In the genomic region with DNA sequence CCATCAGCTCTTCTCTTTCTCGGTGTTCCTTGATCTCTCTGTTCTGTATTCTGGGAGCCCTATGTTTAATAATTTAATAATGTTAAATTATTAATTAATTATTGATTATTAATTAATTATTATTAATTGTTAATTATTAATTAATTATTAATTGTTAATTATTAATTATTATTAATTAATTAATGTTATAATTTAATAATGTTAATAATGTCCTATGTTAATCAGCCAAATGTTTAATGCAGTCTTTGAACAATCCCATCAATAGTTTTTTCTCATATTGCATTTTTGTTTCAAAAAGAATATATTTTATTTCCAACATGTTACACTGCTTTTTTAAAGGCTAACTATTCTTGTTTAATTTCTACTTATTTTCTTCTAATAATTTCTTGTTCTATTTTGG, we compare ENCODE assay signal across 30 cellular contexts. TPM values are rescaled to one million over a fixed set of nuclear protein-coding genes. Genes with fewer than 3 reads are reported as not detected.
"Had no signal": no experiment of that assay in that cellular context is flagged by ENCODE, and none has a peak within 500 bp of the region (broad histone marks: within the 10 kb centered on the region; RNA-seq: fewer than 3 reads in every experiment).

No MANE protein-coding gene starts in this region.

- H3K27me3 ChIP-seq: sigmoid colon, tibial nerve, upper lobe of left lung had no signal

- ATAC-seq: esophagus mucosa; heart right ventricle; left ventricle myocardium superior; lower lobe of right lung; naive thymus-derived CD8-positive, alpha-beta T cell; psoas muscle; right cardiac atrium; stimulated activated memory B cell treated with anti-CD40 and anti-IgM and Interleukin-4, amounts not matched to agents 10 μg/mL and 1 μg/mL and 100 μg/mL, for 72 hours had no signal

- DNase-seq: dorsolateral prefrontal cortex; effector CD4-positive, alpha-beta T cell; foreskin fibroblast; glutamatergic neuron; heart right ventricle; hippocampal formation; islet precursor cell; left ventricle myocardium superior; lower lobe of right lung; naive thymus-derived CD8-positive, alpha-beta T cell; nephron progenitor cell; nucleus accumbens; psoas muscle; right cardiac atrium; sigmoid colon; spleen; stimulated activated CD4-positive, alpha-beta T cell treated with anti-CD3 and anti-CD28 coated beads, Interleukin-4, amount 100 ng/mL, for 4 hours; upper lobe of left lung had no signal

- H3K36me3 ChIP-seq: lower lobe of right lung, sigmoid colon, spleen, thoracic aorta, tibial nerve had no signal

- H3K4me3 ChIP-seq: dorsolateral prefrontal cortex, heart right ventricle, lower lobe of right lung, psoas muscle, sigmoid colon, spleen, thoracic aorta, tibial nerve, upper lobe of left lung had no signal

- H3K36me3 Mint-ChIP-seq: stimulated activated memory B cell treated with anti-CD40 and anti-IgM and Interleukin-4, amounts not matched to agents 10 μg/mL and 1 μg/mL and 100 μg/mL, for 72 hours had no signal

- H3K4me3 Mint-ChIP-seq: naive thymus-derived CD8-positive, alpha-beta T cell; nephron progenitor cell; stimulated activated memory B cell treated with anti-CD40 and anti-IgM and Interleukin-4, amounts not matched to agents 10 μg/mL and 1 μg/mL and 100 μg/mL, for 72 hours; stimulated activated naive CD8-positive, alpha-beta T cell treated with anti-CD3 and anti-CD28 coated beads, Interleukin-15, Interleukin-2, amounts not matched to agents 100 ng/mL and 50 ng/mL, for 24 hours had no signal

- FAIRE-seq: urothelium cell line had no signal

- H3K27ac ChIP-seq: dorsolateral prefrontal cortex, epithelial cell of prostate, heart right ventricle, lower lobe of right lung, psoas muscle, sigmoid colon, spleen, thoracic aorta, tibial nerve, upper lobe of left lung had no signal

- H3K27ac Mint-ChIP-seq: naive thymus-derived CD8-positive, alpha-beta T cell; nephron progenitor cell; stimulated activated memory B cell treated with anti-CD40 and anti-IgM and Interleukin-4, amounts not matched to agents 10 μg/mL and 1 μg/mL and 100 μg/mL, for 72 hours; stimulated activated naive CD8-positive, alpha-beta T cell treated with anti-CD3 and anti-CD28 coated beads, Interleukin-15, Interleukin-2, amounts not matched to agents 100 ng/mL and 50 ng/mL, for 24 hours had no signal

- H3K9me3 ChIP-seq: lower lobe of right lung, psoas muscle had no signal

- H3K4me1 Mint-ChIP-seq: nephron progenitor cell; stimulated activated memory B cell treated with anti-CD40 and anti-IgM and Interleukin-4, amounts not matched to agents 10 μg/mL and 1 μg/mL and 100 μg/mL, for 72 hours had no signal

- H3K4me1 ChIP-seq: heart right ventricle, lower lobe of right lung, psoas muscle, sigmoid colon, spleen, tibial nerve, upper lobe of left lung had no signal

RNA-seq across cellular contexts. Expression of gene OR2Y1, which starts 36.5 kb away (rescaled TPM):
- total RNA-seq: dorsolateral prefrontal cortex; esophagus mucosa; heart right ventricle; left ventricle myocardium superior; lower lobe of right lung; mesenteric fat pad; myocyte; naive thymus-derived CD8-positive, alpha-beta T cell; osteocyte; psoas muscle; renal cortical epithelial cell; right cardiac atrium; sigmoid colon; skeletal muscle tissue; spleen; thoracic aorta; tibial nerve; upper lobe of left lung had no signal
- polyA plus RNA-seq: heart right ventricle; naive thymus-derived CD8-positive, alpha-beta T cell; psoas muscle; right cardiac atrium; sigmoid colon; spleen had no signal
